In genomic region chrX:68942141-68942540, GRCh38 we compare ENCODE assay signal across 21 cellular contexts.
DNase-seq lines count a peak whose midpoint lies in the region; ATAC-seq lines count a peak whose summit lies in the region.
"Had no signal": no experiment of that assay in that cellular context is flagged by ENCODE, and none has a peak within 500 bp of the region (broad histone marks: within the 10 kb centered on the region; RNA-seq: fewer than 3 reads in every experiment).

No MANE protein-coding gene starts in this region.

- no peak overlapping the region for H3K4me3 ChIP-seq in H7 (ENCODE audit: insufficient read depth, low read depth, low read length)
- no peak overlapping the region for H3K4me3 ChIP-seq in CD8-positive, alpha-beta memory T cell (ENCODE audit: low read length)
- H3K4me3 ChIP-seq: ascending aorta; BLaER1 treated with 17β-estradiol and CSF1 and Interleukin-3, amounts not matched to agents 10 nM and 100 nM; SK-N-MC had no signal

- no peak overlapping the region for H3K4me3 Mint-ChIP-seq in T-cell
- no peak overlapping the region for H3K4me3 Mint-ChIP-seq in CD8-positive, alpha-beta memory T cell
- H3K4me3 Mint-ChIP-seq: naive thymus-derived CD8-positive, alpha-beta T cell; stimulated activated naive B cell treated with anti-CD40 and anti-IgM and Interleukin-4, amounts not matched to agents 10 μg/mL and 1 μg/mL and 100 μg/mL, for 72 hours had no signal

- H3K27me3 Mint-ChIP-seq in T-cell, result peaks cover 0 to 7% of the 10 kb centered on the region in 2 donors
- peaks cover 0 to 6% of the 10 kb centered on the region in 2 donors for H3K27me3 Mint-ChIP-seq in CD8-positive, alpha-beta memory T cell

- H3K4me1 Mint-ChIP-seq in T-cell, result no peaks in the 10 kb centered on the region
- no peaks in the 10 kb centered on the region for H3K4me1 Mint-ChIP-seq in CD8-positive, alpha-beta memory T cell
- H3K4me1 Mint-ChIP-seq: naive thymus-derived CD8-positive, alpha-beta T cell; stimulated activated naive B cell treated with anti-CD40 and anti-IgM and Interleukin-4, amounts not matched to agents 10 μg/mL and 1 μg/mL and 100 μg/mL, for 72 hours had no signal

- no peaks in the 10 kb centered on the region for H3K4me1 ChIP-seq in CD8-positive, alpha-beta memory T cell (ENCODE audit: insufficient read depth, low read length)

- POLR2A ChIA-PET in T-cell (lab: Charles Lee), result no interaction called here
- POLR2A ChIA-PET in CD8-positive, alpha-beta memory T cell (lab: Charles Lee), result no interaction called here

- no peaks in the 10 kb centered on the region for H3K36me3 Mint-ChIP-seq in T-cell
- H3K36me3 Mint-ChIP-seq in CD8-positive, alpha-beta memory T cell, result no peaks in the 10 kb centered on the region
- H3K36me3 Mint-ChIP-seq: naive thymus-derived CD8-positive, alpha-beta T cell; stimulated activated naive B cell treated with anti-CD40 and anti-IgM and Interleukin-4, amounts not matched to agents 10 μg/mL and 1 μg/mL and 100 μg/mL, for 72 hours had no signal

- no peak for ATAC-seq in T-cell (replicated peaks in 1 of 4)
- ATAC-seq: naive thymus-derived CD8-positive, alpha-beta T cell; PC-3; stimulated activated naive B cell treated with anti-CD40 and anti-IgM and Interleukin-4, amounts not matched to agents 10 μg/mL and 1 μg/mL and 100 μg/mL, for 72 hours had no signal

- DNase-seq in DMS153 (lab: John Stamatoyannopoulos, UW) (peak; percentile 38), H7 (peak; percentile 14), SHP77 (lab: John Stamatoyannopoulos, UW) (peak; percentile 3 to 5), mucosa of gallbladder (ENCODE audit: low spot score) (peak; percentile 68), NCI-H1694 treated with DMSO at 0.1 percent for 48 hours (lab: John Stamatoyannopoulos, UW) (no peak), T-cell (no peak), Ammon's horn (ENCODE audit: low spot score) (no peak)
- DNase-seq in CD8-positive, alpha-beta memory T cell, result no peak
- DNase-seq: activated CD4-positive, alpha-beta T cell treated with anti-CD3 and anti-CD28 coated beads for 48 hours; activated naive CD4-positive, alpha-beta T cell treated with Interleukin-2 at 50 U/mL for 16 hours; GOT3; naive thymus-derived CD8-positive, alpha-beta T cell; PC-3; posterior cingulate gyrus; stimulated activated CD4-positive, alpha-beta T cell treated with anti-CD3 and anti-CD28 coated beads, Interleukin-12 subunit alpha, Interleukin-12 subunit beta, amount 100 ng/mL, for 4 hours; stimulated activated naive B cell treated with anti-CD40 and anti-IgM and Interleukin-4, amounts not matched to agents 10 μg/mL and 1 μg/mL and 100 μg/mL, for 72 hours; trophoblast cell had no signal

- H3K9me3 Mint-ChIP-seq in T-cell, result no peaks in the 10 kb centered on the region
- no peaks in the 10 kb centered on the region for H3K9me3 Mint-ChIP-seq in CD8-positive, alpha-beta memory T cell
- H3K9me3 Mint-ChIP-seq: naive thymus-derived CD8-positive, alpha-beta T cell; stimulated activated naive B cell treated with anti-CD40 and anti-IgM and Interleukin-4, amounts not matched to agents 10 μg/mL and 1 μg/mL and 100 μg/mL, for 72 hours had no signal

- H3K9me3 ChIP-seq in CD8-positive, alpha-beta memory T cell (ENCODE audit: low read length), result no peaks in the 10 kb centered on the region
- H3K9me3 ChIP-seq: ascending aorta; BLaER1 treated with 17β-estradiol and CSF1 and Interleukin-3, amounts not matched to agents 10 nM and 100 nM had no signal

- CTCF ChIA-PET in T-cell (lab: Charles Lee), result no interaction called here
- CTCF ChIA-PET in CD8-positive, alpha-beta memory T cell (lab: Charles Lee), result no interaction called here

- H3K27me3 ChIP-seq in H7 (ENCODE audit: control insufficient read depth, insufficient read depth, low read length), result no peaks in the 10 kb centered on the region
- no peaks in the 10 kb centered on the region for H3K27me3 ChIP-seq in CD8-positive, alpha-beta memory T cell (ENCODE audit: insufficient read depth, low read length, poor library complexity, severe bottlenecking)

- H3K36me3 ChIP-seq in H7 (replicated peaks; ENCODE audit: control insufficient read depth, insufficient read depth, low read length), result no peaks in the 10 kb centered on the region
- H3K36me3 ChIP-seq in CD8-positive, alpha-beta memory T cell (ENCODE audit: insufficient read depth, low read length), result no peaks in the 10 kb centered on the region
- H3K36me3 ChIP-seq: ascending aorta; BLaER1 treated with 17β-estradiol and CSF1 and Interleukin-3, amounts not matched to agents 10 nM and 100 nM had no signal

- H3K27ac ChIP-seq in CD8-positive, alpha-beta memory T cell (ENCODE audit: low read depth, low read length), result no peak overlapping the region
- H3K27ac ChIP-seq: ascending aorta; BLaER1 treated with 17β-estradiol and CSF1 and Interleukin-3, amounts not matched to agents 10 nM and 100 nM; HL-60; SK-N-MC had no signal

- H3K27ac Mint-ChIP-seq in T-cell, result no peak overlapping the region
- no peak overlapping the region for H3K27ac Mint-ChIP-seq in CD8-positive, alpha-beta memory T cell
- H3K27ac Mint-ChIP-seq: naive thymus-derived CD8-positive, alpha-beta T cell; stimulated activated naive B cell treated with anti-CD40 and anti-IgM and Interleukin-4, amounts not matched to agents 10 μg/mL and 1 μg/mL and 100 μg/mL, for 72 hours had no signal

Comparison
In these comparisons a context has a peak if more than half of its experiments do, and no peak if none do; other contexts are left out.
1. DNase-seq: peak in DMS153 (single experiment), H7 (single experiment), SHP77 (2 of 2) and mucosa of gallbladder (single experiment); none in NCI-H1694 treated with DMSO at 0.1 percent for 48 hours (single experiment), T-cell (0 of 34), Ammon's horn (single experiment) and CD8-positive, alpha-beta memory T cell (0 of 5).